8 cellular contexts compared by ENCODE assay signal in the genomic region with DNA sequence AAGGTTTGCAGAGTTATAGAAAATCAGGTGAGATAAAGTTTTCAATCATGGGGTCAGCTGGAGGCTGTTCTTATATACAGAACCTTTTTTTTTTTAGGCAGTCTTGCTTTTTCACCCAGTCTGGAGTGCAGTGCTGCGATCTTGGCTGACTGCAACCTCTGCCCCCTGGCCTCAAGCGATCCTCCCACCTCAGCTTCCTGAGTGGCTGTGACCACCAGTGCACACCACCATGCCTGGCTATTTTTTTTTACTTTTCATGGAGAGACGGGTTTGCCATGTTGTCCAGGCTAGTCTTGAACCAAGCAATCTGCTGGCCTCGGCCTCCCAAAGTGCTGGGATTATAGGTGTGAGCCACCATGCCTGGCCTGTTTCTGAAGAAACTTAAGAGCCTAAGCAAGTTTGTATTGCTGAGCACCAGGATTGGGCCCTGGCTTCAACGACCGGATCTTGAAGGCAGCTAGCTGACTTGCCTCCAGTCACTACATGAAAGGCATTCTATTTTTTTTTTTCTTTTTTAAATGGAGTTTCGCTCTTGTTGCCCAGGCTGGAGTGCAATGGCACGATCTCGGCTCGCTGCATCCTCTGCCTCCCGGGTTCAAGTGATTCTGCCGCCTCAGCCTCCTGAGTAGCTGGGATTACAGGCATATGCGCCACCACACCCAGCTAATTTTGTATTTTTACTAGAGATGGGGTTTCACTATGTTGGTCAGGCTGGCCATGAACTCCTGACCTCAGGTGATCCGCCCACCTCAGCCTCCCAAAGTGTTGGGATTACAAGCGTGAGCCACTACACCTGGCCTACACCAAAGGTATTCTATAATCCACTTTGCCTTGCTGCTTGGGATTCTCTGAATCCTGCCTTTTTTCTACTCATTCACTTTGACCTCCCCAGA. TPM values are rescaled to one million over a fixed set of nuclear protein-coding genes. Genes with fewer than 3 reads are reported as not detected.
DNase-seq lines count a peak whose midpoint lies in the region; ATAC-seq and TF ChIP-seq lines count a peak whose summit lies in the region.

No MANE protein-coding gene starts in this region.

- intact Hi-C loops in left colon (cut with DNase I, micrococcal nuclease): no loop called here

- peak overlapping the region; percentile 20; the same call in 1 of the 2 replicates for H3K4me3 ChIP-seq in GM12865 (ENCODE audit: low read depth, low read length)
- H3K4me3 ChIP-seq in HUES48 (ENCODE audit: low read depth, low read length): no peak overlapping the region

- peak; percentile 28 for ATAC-seq in GM21423 (IDR thresholded peaks at IDR 0.05; ENCODE audit: unreplicated experiment)
- peak; percentile 27 for ATAC-seq in left colon
- ATAC-seq in HG03442 (IDR thresholded peaks at IDR 0.05; ENCODE audit: unreplicated experiment): no peak

- peak overlapping the region; percentile 7 for H3K27ac ChIP-seq in HUES48 (ENCODE audit: low read depth, low read length)

- no peak for TF ChIP-seq CTCF in GM12865 (IDR thresholded peaks at IDR 0.05; ENCODE audit: insufficient read depth, low read depth, low read length, missing control alignments)

- H3K36me3 ChIP-seq in HUES48 (ENCODE audit: control insufficient read depth, insufficient read depth, low read length): peaks cover 54% of the 10 kb centered on the region

- DNase-seq in GM12865 (ENCODE audit: low read depth) (peak; percentile 80), left colon (no peak), NCI-H1436 treated with DMSO at 0.1 percent for 48 hours (lab: John Stamatoyannopoulos, UW) (no peak), NCI-H1417 (lab: John Stamatoyannopoulos, UW) (no peak)
- no peak for DNase-seq in activated CD4-positive, alpha-beta T cell treated with anti-CD3 and anti-CD28 coated beads, Interleukin-2, amount 50 U/mL, for 48 hours

- no peaks in the 10 kb centered on the region for H3K9me3 ChIP-seq in HUES48 (ENCODE audit: control insufficient read depth, insufficient read depth, low read length)

- H3K4me1 ChIP-seq in HUES48 (ENCODE audit: control insufficient read depth, insufficient read depth, low read length): no peaks in the 10 kb centered on the region

- no peak overlapping the region for H3K9ac ChIP-seq in HUES48 (ENCODE audit: low read depth, low read length)

- no peaks in the 10 kb centered on the region for H3K27me3 ChIP-seq in HUES48 (ENCODE audit: control insufficient read depth, insufficient read depth, low read length)

RNA-seq across cellular contexts. Expression of a gene that starts 7.6 kb away (rescaled TPM):
- 100 to 1,000 TPM; 206 to 255 TPM for total RNA-seq in left colon

RNA-seq across cellular contexts. Expression of a gene that starts 20.2 kb away (rescaled TPM):
- 10 to 100 TPM; 15.2 to 17.0 TPM for total RNA-seq in left colon

RNA-seq across cellular contexts. Expression of a gene that starts 50.9 kb away (rescaled TPM):
- total RNA-seq in left colon: 10 to 100 TPM; 10.9 to 12.8 TPM

RNA-seq across cellular contexts. Expression of a gene that starts 51.1 kb away (rescaled TPM):
- 10 to 100 TPM in 1 of 2 donors, 1 to 10 TPM in 1; 9.0 to 16.0 TPM for total RNA-seq in left colon
